ENCODE assay signal across 8 cellular contexts in genomic region chr1:161045749-161046573, GRCh38. TPM values are rescaled to one million over a fixed set of nuclear protein-coding genes. Genes with fewer than 3 reads are reported as not detected.
DNase-seq lines count a peak whose midpoint lies in the region; ATAC-seq and TF ChIP-seq lines count a peak whose summit lies in the region.

Gene USF1, minus strand, starts transcription at chr1:161045977. Its CDS starts 2,702 bp downstream, at chr1:161043275.

- H3K4me2 ChIP-seq in KMS-11: peak within 1 kb of the TSS; percentile 63

- no peaks in the 10 kb centered on the region for H3K9me3 ChIP-seq in Peyer's patch
- no peaks in the 10 kb centered on the region for H3K9me3 ChIP-seq in esophagus muscularis mucosa

- peak within 1 kb of the TSS; percentile 65 for H2AFZ ChIP-seq in KMS-11 (ENCODE audit: low read depth)

- ATAC-seq in GM21737 (IDR thresholded peaks at IDR 0.05; ENCODE audit: unreplicated experiment): peak; percentile 53

- DNase-seq in DMS53 (lab: John Stamatoyannopoulos, UW): peak; percentile 98
- DNase-seq in Peyer's patch: peak; percentile 93 to 97 (median 95)
- peak; percentile 96 to 97 for DNase-seq in activated T-cell treated with anti-CD3 and anti-CD28 coated beads, Interleukin-2, amount 50 U/mL, for 48 hours
- peak; percentile 99 for DNase-seq in esophagus muscularis mucosa (ENCODE audit: extremely low spot score)
- DNase-seq in myocyte (ENCODE audit: low read depth): peak; percentile 97
- peak; percentile 81 to 84 for DNase-seq in stimulated activated CD8-positive, alpha-beta memory T cell treated with anti-CD3 and anti-CD28 coated beads, Interleukin-7, amount 100 ng/mL, for 48 hours (ENCODE audit: extremely low read depth in 1 of 2, low read depth in 1 of 2)

- H3K4me3 ChIP-seq in KMS-11 (IDR thresholded peaks at IDR 0.05; ENCODE audit: insufficient read depth, low read depth, low read length) (peak within 1 kb of the TSS; percentile 99), Peyer's patch (peak within 1 kb of the TSS; percentile 77 to 95 (median 86)), esophagus muscularis mucosa (peak within 1 kb of the TSS; percentile 80 to 95 (median 88))

- H3K4me1 ChIP-seq in KMS-11 (ENCODE audit: low read depth, poor library complexity, severe bottlenecking): peaks cover 35% of the 10 kb centered on the region
- H3K4me1 ChIP-seq in Peyer's patch: peaks cover 0 to 12% (median 6%) of the 10 kb centered on the region in 4 donors
- peaks cover 11 to 24% (median 21%) of the 10 kb centered on the region in 4 donors for H3K4me1 ChIP-seq in esophagus muscularis mucosa

- intact Hi-C loops in esophagus muscularis mucosa (cut with DNase I): loop anchor here (5.0 kb wide), 1 partner anchor 51 kb away; the partner anchor contains the start of gene KLHDC9

- no peaks in the 10 kb centered on the region for H4K20me1 ChIP-seq in KMS-11 (ENCODE audit: insufficient read depth)

- H3K9ac ChIP-seq in KMS-11: peak within 1 kb of the TSS; percentile 70

- no peaks in the 10 kb centered on the region for H3K27me3 ChIP-seq in KMS-11 (ENCODE audit: insufficient read depth, low read depth)
- no peaks in the 10 kb centered on the region for H3K27me3 ChIP-seq in Peyer's patch
- peaks cover 0 to 10% (median 0%) of the 10 kb centered on the region in 4 donors for H3K27me3 ChIP-seq in esophagus muscularis mucosa

- TF ChIP-seq POLR2A in Peyer's patch (IDR thresholded peaks at IDR 0.05) (peak; percentile 64 to 86), esophagus muscularis mucosa (IDR thresholded peaks at IDR 0.05; ENCODE audit: low read depth) (no peak)

- peaks cover 25% of the 10 kb centered on the region for H3K79me2 ChIP-seq in KMS-11 (ENCODE audit: insufficient read depth, low read depth)

- no peak for TF ChIP-seq CTCF in KMS-11 (conservative IDR thresholded peaks at IDR 0.05; ENCODE audit: low read depth, low read length)
- TF ChIP-seq CTCF in Peyer's patch (IDR thresholded peaks at IDR 0.05): no peak
- TF ChIP-seq CTCF in esophagus muscularis mucosa (IDR thresholded peaks at IDR 0.05): peak in 1 of 3 experiments; percentile 10

- under 1% methylated on average over 29 of the region's 29 CpGs for WGBS in esophagus muscularis mucosa

- H3K27ac ChIP-seq in KMS-11: peak within 1 kb of the TSS; percentile 74
- H3K27ac ChIP-seq in Peyer's patch: peak within 1 kb of the TSS; percentile 93 to 98 (median 96)
- peak within 1 kb of the TSS; percentile 91 to 96 (median 94) for H3K27ac ChIP-seq in esophagus muscularis mucosa (replicated peaks in 1 of 4)

- TF ChIP-seq EP300 in esophagus muscularis mucosa (IDR thresholded peaks at IDR 0.05): no peak

- H3K36me3 ChIP-seq in KMS-11 (ENCODE audit: insufficient read depth): peaks cover 6% of the 10 kb centered on the region; the same call in 1 of the 2 replicates
- peaks cover 0 to 27% (median 0%) of the 10 kb centered on the region in 3 donors for H3K36me3 ChIP-seq in Peyer's patch
- peaks cover 16 to 25% (median 20%) of the 10 kb centered on the region in 4 donors for H3K36me3 ChIP-seq in esophagus muscularis mucosa

RNA-seq across cellular contexts. Expression of gene USF1, which starts in this region (rescaled TPM):
- total RNA-seq in Peyer's patch (100 to 1,000 TPM in 1 of 4 donors, 10 to 100 TPM in 3; 72.0 to 119 (median 98.2) TPM), esophagus muscularis mucosa (10 to 100 TPM; 36.5 to 54.2 (median 48.7) TPM), myocyte (58.0 and 73.3 TPM in 2 replicates)
- 51.4 TPM for polyA plus RNA-seq in myocyte (2012)

Comparison
In these comparisons a context has a peak if more than half of its experiments do, and no peak if none do; other contexts are left out.
1. Peak in every context shown above with its lines: DNase-seq, ATAC-seq, H3K4me3 ChIP-seq and H3K27ac ChIP-seq.